ENCODE assay signal across 12 cellular contexts in genomic region chr17:19409509-19409908, GRCh38. TPM values are rescaled to one million over a fixed set of nuclear protein-coding genes. Genes with fewer than 3 reads are reported as not detected.
A peak's percentile ranks its signal among the peaks of the same experiment; 100 is the strongest.
DNase-seq lines count a peak whose midpoint lies in the region; ATAC-seq and TF ChIP-seq lines count a peak whose summit lies in the region.
"Had no signal": no experiment of that assay in that cellular context is flagged by ENCODE, and none has a peak within 500 bp of the region (broad histone marks: within the 10 kb centered on the region; RNA-seq: fewer than 3 reads in every experiment).

No MANE protein-coding gene starts in this region.

- no peaks in the 10 kb centered on the region for H3K36me3 Mint-ChIP-seq in activated naive CD4-positive, alpha-beta T cell treated with anti-CD3 and anti-CD28 coated beads, Interleukin-2, amount 50 U/mL, for 72 hours
- H3K36me3 Mint-ChIP-seq: naive thymus-derived CD4-positive, alpha-beta T cell had no signal

- CTCF ChIA-PET in RWPE1 (lab: Yijun Ruan, JAX), result interaction anchor here (1.0 kb wide), 1 partner anchor 38 kb away, joined by 3 read pairs; no protein-coding TSS in a partner anchor

- H3K27ac Mint-ChIP-seq in activated naive CD4-positive, alpha-beta T cell treated with anti-CD3 and anti-CD28 coated beads, Interleukin-2, amount 50 U/mL, for 72 hours, result no peak overlapping the region

- DNase-seq in activated naive CD4-positive, alpha-beta T cell treated with anti-CD3 and anti-CD28 coated beads, Interleukin-2, amount 50 U/mL, for 72 hours (ENCODE audit: low spot score in 2 of 2), result no peak
- DNase-seq in activated naive CD4-positive, alpha-beta T cell treated with Interleukin-2 at 50 U/mL for 16 hours, result no peak
- DNase-seq in RWPE1 (ENCODE audit: low spot score) (peak; percentile 69), skeletal muscle cell (ENCODE audit: low read depth) (peak; percentile 62), coronary artery (ENCODE audit: low spot score) (no peak), NCI-H345 (lab: John Stamatoyannopoulos, UW) (no peak)
- DNase-seq: activated effector memory CD4-positive, alpha-beta T cell treated with Interleukin-2 at 50 U/mL for 16 hours; naive thymus-derived CD4-positive, alpha-beta T cell; NCI-H2171 had no signal

- H3K27ac ChIP-seq in RWPE1, result peak overlapping the region; percentile 47
- H3K27ac ChIP-seq in coronary artery, result no peak overlapping the region
- H3K27ac ChIP-seq: KMS-11 had no signal

- peak; percentile 29 to 63 for ATAC-seq in activated naive CD4-positive, alpha-beta T cell treated with anti-CD3 and anti-CD28 coated beads, Interleukin-2, amount 50 U/mL, for 72 hours
- peak; percentile 21 for ATAC-seq in esophagus mucosa
- no peak for ATAC-seq in GM18517 (IDR thresholded peaks at IDR 0.05; ENCODE audit: unreplicated experiment)
- ATAC-seq: naive thymus-derived CD4-positive, alpha-beta T cell had no signal

- H3K9me3 Mint-ChIP-seq in activated naive CD4-positive, alpha-beta T cell treated with anti-CD3 and anti-CD28 coated beads, Interleukin-2, amount 50 U/mL, for 72 hours, result no peaks in the 10 kb centered on the region
- H3K9me3 Mint-ChIP-seq: naive thymus-derived CD4-positive, alpha-beta T cell had no signal

- H3K4me3 ChIP-seq in skeletal muscle cell (ENCODE audit: low read depth, low read length) (no peak overlapping the region), coronary artery (no peak overlapping the region)

- POLR2A ChIA-PET in RWPE1 (lab: Yijun Ruan, JAX; ENCODE audit: low non-redundant PET), result interaction anchor here (0.6 kb wide), 1 partner anchor 32 kb away, joined by 3 read pairs; no protein-coding TSS in a partner anchor

- no peak for TF ChIP-seq CTCF in RWPE1 (conservative IDR thresholded peaks at IDR 0.05; ENCODE audit: low read depth)
- no peak for TF ChIP-seq CTCF in coronary artery (IDR thresholded peaks at IDR 0.05)

RNA-seq across cellular contexts. Expression of gene RNF112, which starts 1.5 kb away (rescaled TPM):
- under 1 TPM; 0.71 to 0.84 TPM for total RNA-seq in activated naive CD4-positive, alpha-beta T cell treated with anti-CD3 and anti-CD28 coated beads, Interleukin-2, amount 50 U/mL, for 72 hours
- 1.1 TPM for total RNA-seq in esophagus mucosa

RNA-seq across cellular contexts. Expression of gene MFAP4, which starts 22.5 kb away (rescaled TPM):
- not detected for total RNA-seq in activated naive CD4-positive, alpha-beta T cell treated with anti-CD3 and anti-CD28 coated beads, Interleukin-2, amount 50 U/mL, for 72 hours
- 5.2 TPM for total RNA-seq in esophagus mucosa
- total RNA-seq: naive thymus-derived CD4-positive, alpha-beta T cell had no signal

RNA-seq across cellular contexts. Expression of gene MAPK7, which starts 31.2 kb away (rescaled TPM):
- total RNA-seq in activated naive CD4-positive, alpha-beta T cell treated with anti-CD3 and anti-CD28 coated beads, Interleukin-2, amount 50 U/mL, for 72 hours, result 10 to 100 TPM in 1 of 2 donors, 1 to 10 TPM in 1; 9.1 to 33.4 TPM
- total RNA-seq in esophagus mucosa, result 35.2 TPM

RNA-seq across cellular contexts. Expression of gene B9D1, which starts 47.0 kb away (rescaled TPM):
- 1 to 10 TPM; 4.5 to 7.5 TPM for total RNA-seq in activated naive CD4-positive, alpha-beta T cell treated with anti-CD3 and anti-CD28 coated beads, Interleukin-2, amount 50 U/mL, for 72 hours
- 12.7 TPM for total RNA-seq in esophagus mucosa

Comparison
In these comparisons a context has a peak if more than half of its experiments do, and no peak if none do; other contexts are left out.
1. DNase-seq: peak in RWPE1 (single experiment) and skeletal muscle cell (single experiment); none in activated naive CD4-positive, alpha-beta T cell treated with anti-CD3 and anti-CD28 coated beads, Interleukin-2, amount 50 U/mL, for 72 hours (0 of 2), activated naive CD4-positive, alpha-beta T cell treated with Interleukin-2 at 50 U/mL for 16 hours (single experiment), coronary artery (single experiment) and NCI-H345 (single experiment).